Comparison of ENCODE assay signal across 1 cellular context in genomic region chrX:103830848-103831247, GRCh38.
TF ChIP-seq lines count a peak whose summit lies in the region.

No MANE protein-coding gene starts in this region.

TF ChIP-seq in GM23338, 12 proteins besides CTCF, POLR2A, EP300 and RAD21 (continued from another document):
- TF ChIP-seq REST (IDR thresholded peaks at IDR 0.05; ENCODE audit: unreplicated experiment) (no peak), ZNF462 (CRISPR knock-in tag; IDR thresholded peaks at IDR 0.05) (no peak), EZH2phosphoT487 (IDR thresholded peaks at IDR 0.05; ENCODE audit: unreplicated experiment) (no peak)
